In genomic region chr6:15663057-15663638, GRCh38 we compare ENCODE assay signal across 2 cellular contexts.
TF ChIP-seq lines count a peak whose summit lies in the region.

No MANE protein-coding gene starts in this region.

TF ChIP-seq in K562, 482 proteins besides CTCF, POLR2A, EP300 and RAD21 (continues in another document):
- TF ChIP-seq ZFX (CRISPR knock-in tag; IDR thresholded peaks at IDR 0.05) = no peak
- TF ChIP-seq ZMIZ1 (IDR thresholded peaks at IDR 0.05; ENCODE audit: low read depth in 2 of 2, low read length in 2 of 2) = 0 out of 4 replicates have a peak, but pooled peaks of 1 of the 2 experiments have one; percentile 5
- TF ChIP-seq, protein P1, sequence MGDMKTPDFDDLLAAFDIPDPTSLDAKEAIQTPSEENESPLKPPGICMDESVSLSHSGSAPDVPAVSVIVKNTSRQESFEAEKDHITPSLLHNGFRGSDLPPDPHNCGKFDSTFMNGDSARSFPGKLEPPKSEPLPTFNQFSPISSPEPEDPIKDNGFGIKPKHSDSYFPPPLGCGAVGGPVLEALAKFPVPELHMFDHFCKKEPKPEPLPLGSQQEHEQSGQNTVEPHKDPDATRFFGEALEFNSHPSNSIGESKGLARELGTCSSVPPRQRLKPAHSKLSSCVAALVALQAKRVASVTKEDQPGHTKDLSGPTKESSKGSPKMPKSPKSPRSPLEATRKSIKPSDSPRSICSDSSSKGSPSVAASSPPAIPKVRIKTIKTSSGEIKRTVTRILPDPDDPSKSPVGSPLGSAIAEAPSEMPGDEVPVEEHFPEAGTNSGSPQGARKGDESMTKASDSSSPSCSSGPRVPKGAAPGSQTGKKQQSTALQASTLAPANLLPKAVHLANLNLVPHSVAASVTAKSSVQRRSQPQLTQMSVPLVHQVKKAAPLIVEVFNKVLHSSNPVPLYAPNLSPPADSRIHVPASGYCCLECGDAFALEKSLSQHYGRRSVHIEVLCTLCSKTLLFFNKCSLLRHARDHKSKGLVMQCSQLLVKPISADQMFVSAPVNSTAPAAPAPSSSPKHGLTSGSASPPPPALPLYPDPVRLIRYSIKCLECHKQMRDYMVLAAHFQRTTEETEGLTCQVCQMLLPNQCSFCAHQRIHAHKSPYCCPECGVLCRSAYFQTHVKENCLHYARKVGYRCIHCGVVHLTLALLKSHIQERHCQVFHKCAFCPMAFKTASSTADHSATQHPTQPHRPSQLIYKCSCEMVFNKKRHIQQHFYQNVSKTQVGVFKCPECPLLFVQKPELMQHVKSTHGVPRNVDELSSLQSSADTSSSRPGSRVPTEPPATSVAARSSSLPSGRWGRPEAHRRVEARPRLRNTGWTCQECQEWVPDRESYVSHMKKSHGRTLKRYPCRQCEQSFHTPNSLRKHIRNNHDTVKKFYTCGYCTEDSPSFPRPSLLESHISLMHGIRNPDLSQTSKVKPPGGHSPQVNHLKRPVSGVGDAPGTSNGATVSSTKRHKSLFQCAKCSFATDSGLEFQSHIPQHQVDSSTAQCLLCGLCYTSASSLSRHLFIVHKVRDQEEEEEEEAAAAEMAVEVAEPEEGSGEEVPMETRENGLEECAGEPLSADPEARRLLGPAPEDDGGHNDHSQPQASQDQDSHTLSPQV (IDR thresholded peaks at IDR 0.05) = 0 out of 2 replicates have a peak, but pooled peaks have one; percentile 9

TF ChIP-seq in HepG2, 621 proteins besides CTCF, POLR2A, EP300 and RAD21 (continues in another document):
- TF ChIP-seq, protein P2, sequence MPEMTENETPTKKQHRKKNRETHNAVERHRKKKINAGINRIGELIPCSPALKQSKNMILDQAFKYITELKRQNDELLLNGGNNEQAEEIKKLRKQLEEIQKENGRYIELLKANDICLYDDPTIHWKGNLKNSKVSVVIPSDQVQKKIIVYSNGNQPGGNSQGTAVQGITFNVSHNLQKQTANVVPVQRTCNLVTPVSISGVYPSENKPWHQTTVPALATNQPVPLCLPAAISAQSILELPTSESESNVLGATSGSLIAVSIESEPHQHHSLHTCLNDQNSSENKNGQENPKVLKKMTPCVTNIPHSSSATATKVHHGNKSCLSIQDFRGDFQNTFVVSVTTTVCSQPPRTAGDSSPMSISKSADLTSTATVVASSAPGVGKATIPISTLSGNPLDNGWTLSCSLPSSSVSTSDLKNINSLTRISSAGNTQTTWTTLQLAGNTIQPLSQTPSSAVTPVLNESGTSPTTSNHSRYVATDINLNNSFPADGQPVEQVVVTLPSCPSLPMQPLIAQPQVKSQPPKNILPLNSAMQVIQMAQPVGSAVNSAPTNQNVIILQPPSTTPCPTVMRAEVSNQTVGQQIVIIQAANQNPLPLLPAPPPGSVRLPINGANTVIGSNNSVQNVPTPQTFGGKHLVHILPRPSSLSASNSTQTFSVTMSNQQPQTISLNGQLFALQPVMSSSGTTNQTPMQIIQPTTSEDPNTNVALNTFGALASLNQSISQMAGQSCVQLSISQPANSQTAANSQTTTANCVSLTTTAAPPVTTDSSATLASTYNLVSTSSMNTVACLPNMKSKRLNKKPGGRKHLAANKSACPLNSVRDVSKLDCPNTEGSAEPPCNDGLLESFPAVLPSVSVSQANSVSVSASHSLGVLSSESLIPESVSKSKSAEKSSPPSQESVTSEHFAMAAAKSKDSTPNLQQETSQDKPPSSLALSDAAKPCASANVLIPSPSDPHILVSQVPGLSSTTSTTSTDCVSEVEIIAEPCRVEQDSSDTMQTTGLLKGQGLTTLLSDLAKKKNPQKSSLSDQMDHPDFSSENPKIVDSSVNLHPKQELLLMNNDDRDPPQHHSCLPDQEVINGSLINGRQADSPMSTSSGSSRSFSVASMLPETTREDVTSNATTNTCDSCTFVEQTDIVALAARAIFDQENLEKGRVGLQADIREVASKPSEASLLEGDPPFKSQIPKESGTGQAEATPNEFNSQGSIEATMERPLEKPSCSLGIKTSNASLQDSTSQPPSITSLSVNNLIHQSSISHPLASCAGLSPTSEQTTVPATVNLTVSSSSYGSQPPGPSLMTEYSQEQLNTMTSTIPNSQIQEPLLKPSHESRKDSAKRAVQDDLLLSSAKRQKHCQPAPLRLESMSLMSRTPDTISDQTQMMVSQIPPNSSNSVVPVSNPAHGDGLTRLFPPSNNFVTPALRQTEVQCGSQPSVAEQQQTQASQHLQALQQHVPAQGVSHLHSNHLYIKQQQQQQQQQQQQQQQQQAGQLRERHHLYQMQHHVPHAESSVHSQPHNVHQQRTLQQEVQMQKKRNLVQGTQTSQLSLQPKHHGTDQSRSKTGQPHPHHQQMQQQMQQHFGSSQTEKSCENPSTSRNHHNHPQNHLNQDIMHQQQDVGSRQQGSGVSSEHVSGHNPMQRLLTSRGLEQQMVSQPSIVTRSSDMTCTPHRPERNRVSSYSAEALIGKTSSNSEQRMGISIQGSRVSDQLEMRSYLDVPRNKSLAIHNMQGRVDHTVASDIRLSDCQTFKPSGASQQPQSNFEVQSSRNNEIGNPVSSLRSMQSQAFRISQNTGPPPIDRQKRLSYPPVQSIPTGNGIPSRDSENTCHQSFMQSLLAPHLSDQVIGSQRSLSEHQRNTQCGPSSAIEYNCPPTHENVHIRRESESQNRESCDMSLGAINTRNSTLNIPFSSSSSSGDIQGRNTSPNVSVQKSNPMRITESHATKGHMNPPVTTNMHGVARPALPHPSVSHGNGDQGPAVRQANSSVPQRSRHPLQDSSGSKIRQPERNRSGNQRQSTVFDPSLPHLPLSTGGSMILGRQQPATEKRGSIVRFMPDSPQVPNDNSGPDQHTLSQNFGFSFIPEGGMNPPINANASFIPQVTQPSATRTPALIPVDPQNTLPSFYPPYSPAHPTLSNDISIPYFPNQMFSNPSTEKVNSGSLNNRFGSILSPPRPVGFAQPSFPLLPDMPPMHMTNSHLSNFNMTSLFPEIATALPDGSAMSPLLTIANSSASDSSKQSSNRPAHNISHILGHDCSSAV (CRISPR knock-in tag; IDR thresholded peaks at IDR 0.05; ENCODE audit: borderline replicate concordance) = no peak
- TF ChIP-seq FOXC1 (CRISPR knock-in tag; IDR thresholded peaks at IDR 0.05; ENCODE audit: borderline replicate concordance) = no peak
- TF ChIP-seq ZNF850 (CRISPR knock-in tag; conservative IDR thresholded peaks at IDR 0.05) = no peak
- no peak for TF ChIP-seq TOE1 (CRISPR knock-in tag; IDR thresholded peaks at IDR 0.05)
- TF ChIP-seq ZNF317 (CRISPR knock-in tag; IDR thresholded peaks at IDR 0.05) = 0 out of 2 replicates have a peak, but pooled peaks have one; percentile 4
- TF ChIP-seq U2AF2 (IDR thresholded peaks at IDR 0.05; ENCODE audit: low read depth, low read length) = no peak
- 0 out of 2 replicates have a peak, but pooled peaks have one; percentile 51 for TF ChIP-seq SNAPC2 (CRISPR knock-in tag; IDR thresholded peaks at IDR 0.05)
- TF ChIP-seq ZNF839 (CRISPR knock-in tag; IDR thresholded peaks at IDR 0.05; ENCODE audit: borderline replicate concordance) = no peak
- no peak for TF ChIP-seq SMYD3 (CRISPR knock-in tag; IDR thresholded peaks at IDR 0.05)
- TF ChIP-seq CBX5 (CRISPR knock-in tag; IDR thresholded peaks at IDR 0.05; ENCODE audit: borderline replicate concordance) = no peak
- TF ChIP-seq GABPA (IDR thresholded peaks at IDR 0.05; ENCODE audit: low read depth, low read length) = no peak
- peak; percentile 39; the same call in 1 of the 2 replicates for TF ChIP-seq GABPA (CRISPR knock-in tag; IDR thresholded peaks at IDR 0.05; ENCODE audit: low read depth)
- TF ChIP-seq JUNB (CRISPR knock-in tag; IDR thresholded peaks at IDR 0.05; ENCODE audit: borderline replicate concordance) = no peak
- TF ChIP-seq FOXJ3 (CRISPR knock-in tag; IDR thresholded peaks at IDR 0.05; ENCODE audit: borderline replicate concordance) = no peak
- no peak for TF ChIP-seq GATAD1 (CRISPR knock-in tag; IDR thresholded peaks at IDR 0.05)
- no peak for TF ChIP-seq ZFP37 (CRISPR knock-in tag; IDR thresholded peaks at IDR 0.05; ENCODE audit: borderline replicate concordance)
- TF ChIP-seq ZNF331 (CRISPR knock-in tag; IDR thresholded peaks at IDR 0.05) = no peak; the same call in 1 of the 2 replicates
- TF ChIP-seq, protein P3, sequence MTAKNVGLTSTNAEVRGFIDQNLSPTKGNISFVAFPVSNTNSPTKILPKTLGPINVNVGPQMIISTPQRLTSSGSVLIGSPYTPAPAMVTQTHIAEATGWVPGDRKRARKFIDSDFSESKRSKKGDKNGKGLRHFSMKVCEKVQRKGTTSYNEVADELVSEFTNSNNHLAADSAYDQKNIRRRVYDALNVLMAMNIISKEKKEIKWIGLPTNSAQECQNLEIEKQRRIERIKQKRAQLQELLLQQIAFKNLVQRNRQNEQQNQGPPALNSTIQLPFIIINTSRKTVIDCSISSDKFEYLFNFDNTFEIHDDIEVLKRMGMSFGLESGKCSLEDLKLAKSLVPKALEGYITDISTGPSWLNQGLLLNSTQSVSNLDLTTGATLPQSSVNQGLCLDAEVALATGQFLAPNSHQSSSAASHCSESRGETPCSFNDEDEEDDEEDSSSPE (CRISPR knock-in tag; IDR thresholded peaks at IDR 0.05) = peak; percentile 88; the same call in 1 of the 2 replicates
- TF ChIP-seq ZNF224 (CRISPR knock-in tag; IDR thresholded peaks at IDR 0.05) = no peak
- 0 out of 2 replicates have a peak, but pooled peaks have one; percentile 9 for TF ChIP-seq ZNF431 (CRISPR knock-in tag; IDR thresholded peaks at IDR 0.05; ENCODE audit: borderline replicate concordance, low read depth)
- TF ChIP-seq MIXL1 (CRISPR knock-in tag; IDR thresholded peaks at IDR 0.05) = 0 out of 2 replicates have a peak, but pooled peaks have one; percentile 12
- no peak for TF ChIP-seq HNRNPH1 (optimal IDR thresholded peaks at IDR 0.05; ENCODE audit: low read depth, low read length)
- no peak for TF ChIP-seq PAF1 (CRISPR knock-in tag; IDR thresholded peaks at IDR 0.05)
- TF ChIP-seq, protein P4, sequence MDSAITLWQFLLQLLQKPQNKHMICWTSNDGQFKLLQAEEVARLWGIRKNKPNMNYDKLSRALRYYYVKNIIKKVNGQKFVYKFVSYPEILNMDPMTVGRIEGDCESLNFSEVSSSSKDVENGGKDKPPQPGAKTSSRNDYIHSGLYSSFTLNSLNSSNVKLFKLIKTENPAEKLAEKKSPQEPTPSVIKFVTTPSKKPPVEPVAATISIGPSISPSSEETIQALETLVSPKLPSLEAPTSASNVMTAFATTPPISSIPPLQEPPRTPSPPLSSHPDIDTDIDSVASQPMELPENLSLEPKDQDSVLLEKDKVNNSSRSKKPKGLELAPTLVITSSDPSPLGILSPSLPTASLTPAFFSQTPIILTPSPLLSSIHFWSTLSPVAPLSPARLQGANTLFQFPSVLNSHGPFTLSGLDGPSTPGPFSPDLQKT (CRISPR knock-in tag; IDR thresholded peaks at IDR 0.05; ENCODE audit: borderline replicate concordance) = no peak
- no peak for TF ChIP-seq ZNF337 (CRISPR knock-in tag; IDR thresholded peaks at IDR 0.05; ENCODE audit: borderline replicate concordance, low read depth)
- TF ChIP-seq HOXA9 (CRISPR knock-in tag; IDR thresholded peaks at IDR 0.05; ENCODE audit: borderline replicate concordance) = no peak
- no peak for TF ChIP-seq HES4 (CRISPR knock-in tag; IDR thresholded peaks at IDR 0.05; ENCODE audit: borderline replicate concordance)
- TF ChIP-seq ZBTB3 (CRISPR knock-in tag; IDR thresholded peaks at IDR 0.05; ENCODE audit: borderline replicate concordance, low read depth) = no peak
- TF ChIP-seq PHF21A (CRISPR knock-in tag; IDR thresholded peaks at IDR 0.05) = no peak
- TF ChIP-seq MTA3 (CRISPR knock-in tag; IDR thresholded peaks at IDR 0.05) = no peak
- TF ChIP-seq, protein P5, sequence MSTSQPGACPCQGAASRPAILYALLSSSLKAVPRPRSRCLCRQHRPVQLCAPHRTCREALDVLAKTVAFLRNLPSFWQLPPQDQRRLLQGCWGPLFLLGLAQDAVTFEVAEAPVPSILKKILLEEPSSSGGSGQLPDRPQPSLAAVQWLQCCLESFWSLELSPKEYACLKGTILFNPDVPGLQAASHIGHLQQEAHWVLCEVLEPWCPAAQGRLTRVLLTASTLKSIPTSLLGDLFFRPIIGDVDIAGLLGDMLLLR (CRISPR knock-in tag; IDR thresholded peaks at IDR 0.05) = no peak
- no peak for TF ChIP-seq KLF15 (CRISPR knock-in tag; IDR thresholded peaks at IDR 0.05; ENCODE audit: borderline replicate concordance)
- no peak for TF ChIP-seq EEA1 (CRISPR knock-in tag; IDR thresholded peaks at IDR 0.05; ENCODE audit: borderline replicate concordance)
- no peak for TF ChIP-seq KDM3A (CRISPR knock-in tag; IDR thresholded peaks at IDR 0.05; ENCODE audit: low read depth)
- TF ChIP-seq, protein P6, sequence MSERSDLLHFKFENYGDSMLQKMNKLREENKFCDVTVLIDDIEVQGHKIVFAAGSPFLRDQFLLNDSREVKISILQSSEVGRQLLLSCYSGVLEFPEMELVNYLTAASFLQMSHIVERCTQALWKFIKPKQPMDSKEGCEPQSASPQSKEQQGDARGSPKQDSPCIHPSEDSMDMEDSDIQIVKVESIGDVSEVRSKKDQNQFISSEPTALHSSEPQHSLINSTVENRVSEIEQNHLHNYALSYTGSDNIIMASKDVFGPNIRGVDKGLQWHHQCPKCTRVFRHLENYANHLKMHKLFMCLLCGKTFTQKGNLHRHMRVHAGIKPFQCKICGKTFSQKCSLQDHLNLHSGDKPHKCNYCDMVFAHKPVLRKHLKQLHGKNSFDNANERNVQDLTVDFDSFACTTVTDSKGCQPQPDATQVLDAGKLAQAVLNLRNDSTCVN (CRISPR knock-in tag; IDR thresholded peaks at IDR 0.05; ENCODE audit: borderline replicate concordance) = no peak
- TF ChIP-seq PHF5A (CRISPR knock-in tag; IDR thresholded peaks at IDR 0.05; ENCODE audit: low read depth, unreplicated experiment) = no peak
- peak; percentile 61 for TF ChIP-seq SP2 (CRISPR knock-in tag; IDR thresholded peaks at IDR 0.05)
- peak; percentile 96 for TF ChIP-seq ZNF205 (CRISPR knock-in tag; IDR thresholded peaks at IDR 0.05)
- no peak for TF ChIP-seq MED1 (CRISPR knock-in tag; IDR thresholded peaks at IDR 0.05)
- TF ChIP-seq POGZ (CRISPR knock-in tag; IDR thresholded peaks at IDR 0.05) = no peak; the same call in 1 of the 2 replicates
- TF ChIP-seq, protein P7, sequence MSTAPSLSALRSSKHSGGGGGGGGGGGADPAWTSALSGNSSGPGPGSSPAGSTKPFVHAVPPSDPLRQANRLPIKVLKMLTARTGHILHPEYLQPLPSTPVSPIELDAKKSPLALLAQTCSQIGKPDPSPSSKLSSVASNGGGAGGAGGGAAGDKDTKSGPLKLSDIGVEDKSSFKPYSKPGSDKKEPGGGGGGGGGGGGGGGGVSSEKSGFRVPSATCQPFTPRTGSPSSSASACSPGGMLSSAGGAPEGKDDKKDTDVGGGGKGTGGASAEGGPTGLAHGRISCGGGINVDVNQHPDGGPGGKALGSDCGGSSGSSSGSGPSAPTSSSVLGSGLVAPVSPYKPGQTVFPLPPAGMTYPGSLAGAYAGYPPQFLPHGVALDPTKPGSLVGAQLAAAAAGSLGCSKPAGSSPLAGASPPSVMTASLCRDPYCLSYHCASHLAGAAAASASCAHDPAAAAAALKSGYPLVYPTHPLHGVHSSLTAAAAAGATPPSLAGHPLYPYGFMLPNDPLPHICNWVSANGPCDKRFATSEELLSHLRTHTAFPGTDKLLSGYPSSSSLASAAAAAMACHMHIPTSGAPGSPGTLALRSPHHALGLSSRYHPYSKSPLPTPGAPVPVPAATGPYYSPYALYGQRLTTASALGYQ (CRISPR knock-in tag; IDR thresholded peaks at IDR 0.05) = no peak
- TF ChIP-seq RELA (CRISPR knock-in tag; IDR thresholded peaks at IDR 0.05) = 0 out of 2 replicates have a peak, but pooled peaks have one; percentile 18
- no peak for TF ChIP-seq KLF11 (CRISPR knock-in tag; IDR thresholded peaks at IDR 0.05)
- TF ChIP-seq SP5 (CRISPR knock-in tag; IDR thresholded peaks at IDR 0.05; ENCODE audit: borderline replicate concordance, low read depth) = 0 out of 2 replicates have a peak, but pooled peaks have one; percentile 49
- no peak for TF ChIP-seq SOX6 (IDR thresholded peaks at IDR 0.05)
- 0 out of 2 replicates have a peak, but pooled peaks have one; percentile 14 for TF ChIP-seq SOX6 (CRISPR knock-in tag; IDR thresholded peaks at IDR 0.05)
- TF ChIP-seq ELF1 (CRISPR knock-in tag; IDR thresholded peaks at IDR 0.05) = peak; percentile 48; the same call in 1 of the 2 replicates
- TF ChIP-seq ZNF264 (CRISPR knock-in tag; IDR thresholded peaks at IDR 0.05) = no peak
- no peak for TF ChIP-seq KDM5B (CRISPR knock-in tag; IDR thresholded peaks at IDR 0.05; ENCODE audit: borderline replicate concordance)
- TF ChIP-seq ZNF274 (CRISPR knock-in tag; IDR thresholded peaks at IDR 0.05) = no peak
